ENCODE assay signal across 20 cellular contexts in the genomic region with DNA sequence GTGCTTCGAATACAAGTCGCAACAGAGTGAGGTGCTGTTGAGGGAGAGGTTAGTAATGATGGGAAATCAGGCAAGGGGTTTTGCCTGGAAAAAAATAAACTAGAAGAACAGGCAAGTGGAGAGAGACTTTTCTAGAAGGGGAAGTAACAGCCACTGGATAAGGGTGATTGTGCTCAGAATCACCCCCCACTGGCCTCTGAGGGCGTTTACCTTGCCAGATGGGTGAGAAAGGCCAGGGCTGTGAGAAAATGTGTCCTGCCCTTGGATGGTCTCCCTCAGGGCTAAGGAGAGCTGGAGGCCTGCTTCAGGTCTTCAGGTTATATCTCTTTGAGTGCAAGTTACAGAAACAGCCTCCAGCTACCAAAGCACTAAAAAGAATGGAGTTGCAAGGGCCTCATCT.
"Had no signal": no experiment of that assay in that cellular context is flagged by ENCODE, and none has a peak within 500 bp of the region (broad histone marks: within the 10 kb centered on the region; RNA-seq: fewer than 3 reads in every experiment).

No MANE protein-coding gene starts in this region.

- H3K27me3 ChIP-seq: brain microvascular endothelial cell, cardiac muscle cell had no signal

- H3K36me3 ChIP-seq: brain microvascular endothelial cell, cardiac muscle cell had no signal

- H3K27me3 Mint-ChIP-seq: activated CD4-positive, alpha-beta memory T cell treated with anti-CD3 and anti-CD28 coated beads, Interleukin-2, amount 10 ng/mL, durations not matched to agents 7 days and 5 days; activated naive CD8-positive, alpha-beta T cell had no signal

- H3K36me3 Mint-ChIP-seq: activated naive CD8-positive, alpha-beta T cell; T-cell had no signal

- H3K4me2 ChIP-seq: KMS-11 had no signal

- H3K27ac Mint-ChIP-seq: activated CD4-positive, alpha-beta memory T cell treated with anti-CD3 and anti-CD28 coated beads, Interleukin-2, amount 10 ng/mL, durations not matched to agents 7 days and 5 days; activated CD4-positive, alpha-beta T cell treated with anti-CD3 and anti-CD28 coated beads for 36 hours; activated naive CD4-positive, alpha-beta T cell treated with anti-CD3 and anti-CD28 coated beads for 36 hours; activated naive CD8-positive, alpha-beta T cell; activated T-helper 17 cell treated with anti-CD3 and anti-CD28 coated beads, Interleukin-2, amount 50 U/mL, for 72 hours; T-cell had no signal

- DNase-seq: activated CD4-positive, alpha-beta memory T cell treated with anti-CD3 and anti-CD28 coated beads, Interleukin-2, amount 10 ng/mL, durations not matched to agents 7 days and 5 days; activated CD4-positive, alpha-beta T cell treated with anti-CD3 and anti-CD28 coated beads for 36 hours; activated CD4-positive, alpha-beta T cell treated with anti-CD3 and anti-CD28 coated beads, Interleukin-2, amount 50 U/mL, for 1 hour; activated gamma-delta T cell; activated naive CD4-positive, alpha-beta T cell treated with anti-CD3 and anti-CD28 coated beads for 36 hours; activated T-cell treated with anti-CD3 and anti-CD28 coated beads for 4 hours; activated T-cell treated with anti-CD3 and anti-CD28 coated beads, Interleukin-2, amount 50 U/mL, for 48 hours; amygdala; brain microvascular endothelial cell; MV-4-11; NCI-H1417 treated with DMSO at 0.1 percent for 48 hours; NCI-H1694; NCI-H2029 treated with DMSO at 0.1 percent for 48 hours; NCI-H524 treated with DMSO at 0.1 percent for 48 hours; SIG-M5; T-cell had no signal

- H3K9me3 Mint-ChIP-seq: activated CD4-positive, alpha-beta memory T cell treated with anti-CD3 and anti-CD28 coated beads, Interleukin-2, amount 10 ng/mL, durations not matched to agents 7 days and 5 days; activated naive CD4-positive, alpha-beta T cell treated with anti-CD3 and anti-CD28 coated beads for 36 hours; activated T-helper 17 cell treated with anti-CD3 and anti-CD28 coated beads, Interleukin-2, amount 50 U/mL, for 72 hours; T-cell had no signal

- H3K4me1 Mint-ChIP-seq: activated CD4-positive, alpha-beta memory T cell treated with anti-CD3 and anti-CD28 coated beads, Interleukin-2, amount 10 ng/mL, durations not matched to agents 7 days and 5 days; activated CD4-positive, alpha-beta T cell treated with anti-CD3 and anti-CD28 coated beads for 36 hours; activated T-helper 17 cell treated with anti-CD3 and anti-CD28 coated beads, Interleukin-2, amount 50 U/mL, for 72 hours; T-cell had no signal

- H3K4me3 Mint-ChIP-seq: activated CD4-positive, alpha-beta memory T cell treated with anti-CD3 and anti-CD28 coated beads, Interleukin-2, amount 10 ng/mL, durations not matched to agents 7 days and 5 days; activated CD4-positive, alpha-beta T cell treated with anti-CD3 and anti-CD28 coated beads for 36 hours; activated naive CD4-positive, alpha-beta T cell treated with anti-CD3 and anti-CD28 coated beads for 36 hours; activated naive CD8-positive, alpha-beta T cell; activated T-helper 17 cell treated with anti-CD3 and anti-CD28 coated beads, Interleukin-2, amount 50 U/mL, for 72 hours; T-cell had no signal

- H3K4me3 ChIP-seq: cardiac muscle cell had no signal

- H3K27ac ChIP-seq: brain microvascular endothelial cell, cardiac muscle cell, KMS-11 had no signal

- H3K9ac ChIP-seq: KMS-11 had no signal
